Comparison of ENCODE assay signal across 1 cellular context in genomic region chr22:31489632-31490495, GRCh38.
TF ChIP-seq lines count a peak whose summit lies in the region.

Gene EIF4ENIF1 (minus strand): TSS chr22:31489842. CDS start chr22:31488718, 1,124 bp downstream.

TF ChIP-seq in HepG2, 621 proteins besides CTCF, POLR2A, EP300 and RAD21 (continued from another document and continues in another):
- TF ChIP-seq ZBTB3 (CRISPR knock-in tag; IDR thresholded peaks at IDR 0.05; ENCODE audit: borderline replicate concordance, low read depth) (no peak; the same call in 1 of the 2 replicates), CENPX (CRISPR knock-in tag; IDR thresholded peaks at IDR 0.05) (no peak), AKNA (CRISPR knock-in tag; IDR thresholded peaks at IDR 0.05; ENCODE audit: borderline replicate concordance) (no peak), MED13 (CRISPR knock-in tag; IDR thresholded peaks at IDR 0.05) (no peak), ZNF891 (CRISPR knock-in tag; IDR thresholded peaks at IDR 0.05) (peak; percentile 62), ZNF670 (CRISPR knock-in tag; IDR thresholded peaks at IDR 0.05; ENCODE audit: borderline replicate concordance) (no peak), MEIS2 (CRISPR knock-in tag; IDR thresholded peaks at IDR 0.05) (no peak), ZNF780A (CRISPR knock-in tag; IDR thresholded peaks at IDR 0.05) (no peak; the same call in 1 of the 2 replicates), ZNF276 (CRISPR knock-in tag; IDR thresholded peaks at IDR 0.05; ENCODE audit: low read depth) (no peak), GATAD2A (CRISPR knock-in tag; IDR thresholded peaks at IDR 0.05) (no peak), SATB2 (CRISPR knock-in tag; IDR thresholded peaks at IDR 0.05) (no peak), ZNF432 (CRISPR knock-in tag; IDR thresholded peaks at IDR 0.05; ENCODE audit: borderline replicate concordance) (no peak), MAF1 (CRISPR knock-in tag; IDR thresholded peaks at IDR 0.05; ENCODE audit: borderline replicate concordance) (no peak), KAT2B (IDR thresholded peaks at IDR 0.05; ENCODE audit: borderline replicate concordance, low read depth, low read length) (no peak), ZNF619 (CRISPR knock-in tag; IDR thresholded peaks at IDR 0.05) (peak; percentile 80; the same call in 1 of the 2 replicates), MATR3 (CRISPR knock-in tag; IDR thresholded peaks at IDR 0.05) (no peak), SMARCC2 (IDR thresholded peaks at IDR 0.05) (no peak), HOXA9 (CRISPR knock-in tag; IDR thresholded peaks at IDR 0.05; ENCODE audit: borderline replicate concordance) (no peak), BHLHE40 (IDR thresholded peaks at IDR 0.05; ENCODE audit: low read length) (peak; percentile 5; the same call in 1 of the 2 replicates), PCBP2 (optimal IDR thresholded peaks at IDR 0.05; ENCODE audit: low read depth, low read length, poor library complexity, severe bottlenecking) (no peak), HNF4A (CRISPR knock-in tag; IDR thresholded peaks at IDR 0.05) (no peak), SALL2 (CRISPR knock-in tag; IDR thresholded peaks at IDR 0.05) (peak; percentile 72), ZFP37 (CRISPR knock-in tag; IDR thresholded peaks at IDR 0.05; ENCODE audit: borderline replicate concordance) (no peak), FOXO1 (CRISPR knock-in tag; IDR thresholded peaks at IDR 0.05) (0 out of 2 replicates have a peak, but pooled peaks have one; percentile 22), CEBPG (CRISPR knock-in tag; IDR thresholded peaks at IDR 0.05) (no peak), ZBTB1 (CRISPR knock-in tag; IDR thresholded peaks at IDR 0.05; ENCODE audit: borderline replicate concordance) (no peak), SRSF1 (optimal IDR thresholded peaks at IDR 0.05; ENCODE audit: low read depth, low read length) (no peak), STAT6 (CRISPR knock-in tag; IDR thresholded peaks at IDR 0.05; ENCODE audit: borderline replicate concordance) (no peak), KLF9 (CRISPR knock-in tag; IDR thresholded peaks at IDR 0.05; ENCODE audit: low read depth) (no peak), ZBTB39 (CRISPR knock-in tag; IDR thresholded peaks at IDR 0.05) (no peak), MIER2 (CRISPR knock-in tag; IDR thresholded peaks at IDR 0.05) (no peak), ZNF205 (CRISPR knock-in tag; IDR thresholded peaks at IDR 0.05) (no peak; the same call in 1 of the 2 replicates), HOXD1 (CRISPR knock-in tag; IDR thresholded peaks at IDR 0.05) (0 out of 2 replicates have a peak, but pooled peaks have one; percentile 9), GATA4 (IDR thresholded peaks at IDR 0.05; ENCODE audit: borderline replicate concordance, low read depth) (peak; percentile 66; the same call in 1 of the 2 replicates), ZNF792 (CRISPR knock-in tag; IDR thresholded peaks at IDR 0.05) (no peak)
- TF ChIP-seq, protein P1, sequence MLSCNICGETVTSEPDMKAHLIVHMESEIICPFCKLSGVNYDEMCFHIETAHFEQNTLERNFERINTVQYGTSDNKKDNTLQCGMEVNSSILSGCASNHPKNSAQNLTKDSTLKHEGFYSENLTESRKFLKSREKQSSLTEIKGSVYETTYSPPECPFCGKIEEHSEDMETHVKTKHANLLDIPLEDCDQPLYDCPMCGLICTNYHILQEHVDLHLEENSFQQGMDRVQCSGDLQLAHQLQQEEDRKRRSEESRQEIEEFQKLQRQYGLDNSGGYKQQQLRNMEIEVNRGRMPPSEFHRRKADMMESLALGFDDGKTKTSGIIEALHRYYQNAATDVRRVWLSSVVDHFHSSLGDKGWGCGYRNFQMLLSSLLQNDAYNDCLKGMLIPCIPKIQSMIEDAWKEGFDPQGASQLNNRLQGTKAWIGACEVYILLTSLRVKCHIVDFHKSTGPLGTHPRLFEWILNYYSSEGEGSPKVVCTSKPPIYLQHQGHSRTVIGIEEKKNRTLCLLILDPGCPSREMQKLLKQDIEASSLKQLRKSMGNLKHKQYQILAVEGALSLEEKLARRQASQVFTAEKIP (CRISPR knock-in tag; IDR thresholded peaks at IDR 0.05; ENCODE audit: borderline replicate concordance): no peak
- TF ChIP-seq, protein P2, sequence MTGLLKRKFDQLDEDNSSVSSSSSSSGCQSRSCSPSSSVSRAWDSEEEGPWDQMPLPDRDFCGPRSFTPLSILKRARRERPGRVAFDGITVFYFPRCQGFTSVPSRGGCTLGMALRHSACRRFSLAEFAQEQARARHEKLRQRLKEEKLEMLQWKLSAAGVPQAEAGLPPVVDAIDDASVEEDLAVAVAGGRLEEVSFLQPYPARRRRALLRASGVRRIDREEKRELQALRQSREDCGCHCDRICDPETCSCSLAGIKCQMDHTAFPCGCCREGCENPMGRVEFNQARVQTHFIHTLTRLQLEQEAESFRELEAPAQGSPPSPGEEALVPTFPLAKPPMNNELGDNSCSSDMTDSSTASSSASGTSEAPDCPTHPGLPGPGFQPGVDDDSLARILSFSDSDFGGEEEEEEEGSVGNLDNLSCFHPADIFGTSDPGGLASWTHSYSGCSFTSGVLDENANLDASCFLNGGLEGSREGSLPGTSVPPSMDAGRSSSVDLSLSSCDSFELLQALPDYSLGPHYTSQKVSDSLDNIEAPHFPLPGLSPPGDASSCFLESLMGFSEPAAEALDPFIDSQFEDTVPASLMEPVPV (CRISPR knock-in tag; IDR thresholded peaks at IDR 0.05): no peak; the same call in 1 of the 2 replicates
- TF ChIP-seq, protein P3, sequence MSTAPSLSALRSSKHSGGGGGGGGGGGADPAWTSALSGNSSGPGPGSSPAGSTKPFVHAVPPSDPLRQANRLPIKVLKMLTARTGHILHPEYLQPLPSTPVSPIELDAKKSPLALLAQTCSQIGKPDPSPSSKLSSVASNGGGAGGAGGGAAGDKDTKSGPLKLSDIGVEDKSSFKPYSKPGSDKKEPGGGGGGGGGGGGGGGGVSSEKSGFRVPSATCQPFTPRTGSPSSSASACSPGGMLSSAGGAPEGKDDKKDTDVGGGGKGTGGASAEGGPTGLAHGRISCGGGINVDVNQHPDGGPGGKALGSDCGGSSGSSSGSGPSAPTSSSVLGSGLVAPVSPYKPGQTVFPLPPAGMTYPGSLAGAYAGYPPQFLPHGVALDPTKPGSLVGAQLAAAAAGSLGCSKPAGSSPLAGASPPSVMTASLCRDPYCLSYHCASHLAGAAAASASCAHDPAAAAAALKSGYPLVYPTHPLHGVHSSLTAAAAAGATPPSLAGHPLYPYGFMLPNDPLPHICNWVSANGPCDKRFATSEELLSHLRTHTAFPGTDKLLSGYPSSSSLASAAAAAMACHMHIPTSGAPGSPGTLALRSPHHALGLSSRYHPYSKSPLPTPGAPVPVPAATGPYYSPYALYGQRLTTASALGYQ (CRISPR knock-in tag; IDR thresholded peaks at IDR 0.05): no peak
- TF ChIP-seq, protein P4, sequence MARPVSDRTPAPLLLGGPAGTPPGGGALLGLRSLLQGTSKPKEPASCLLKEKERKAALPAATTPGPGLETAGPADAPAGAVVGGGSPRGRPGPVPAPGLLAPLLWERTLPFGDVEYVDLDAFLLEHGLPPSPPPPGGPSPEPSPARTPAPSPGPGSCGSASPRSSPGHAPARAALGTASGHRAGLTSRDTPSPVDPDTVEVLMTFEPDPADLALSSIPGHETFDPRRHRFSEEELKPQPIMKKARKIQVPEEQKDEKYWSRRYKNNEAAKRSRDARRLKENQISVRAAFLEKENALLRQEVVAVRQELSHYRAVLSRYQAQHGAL (CRISPR knock-in tag; IDR thresholded peaks at IDR 0.05; ENCODE audit: not compliant biosample characterization): no peak
- TF ChIP-seq, protein P5, sequence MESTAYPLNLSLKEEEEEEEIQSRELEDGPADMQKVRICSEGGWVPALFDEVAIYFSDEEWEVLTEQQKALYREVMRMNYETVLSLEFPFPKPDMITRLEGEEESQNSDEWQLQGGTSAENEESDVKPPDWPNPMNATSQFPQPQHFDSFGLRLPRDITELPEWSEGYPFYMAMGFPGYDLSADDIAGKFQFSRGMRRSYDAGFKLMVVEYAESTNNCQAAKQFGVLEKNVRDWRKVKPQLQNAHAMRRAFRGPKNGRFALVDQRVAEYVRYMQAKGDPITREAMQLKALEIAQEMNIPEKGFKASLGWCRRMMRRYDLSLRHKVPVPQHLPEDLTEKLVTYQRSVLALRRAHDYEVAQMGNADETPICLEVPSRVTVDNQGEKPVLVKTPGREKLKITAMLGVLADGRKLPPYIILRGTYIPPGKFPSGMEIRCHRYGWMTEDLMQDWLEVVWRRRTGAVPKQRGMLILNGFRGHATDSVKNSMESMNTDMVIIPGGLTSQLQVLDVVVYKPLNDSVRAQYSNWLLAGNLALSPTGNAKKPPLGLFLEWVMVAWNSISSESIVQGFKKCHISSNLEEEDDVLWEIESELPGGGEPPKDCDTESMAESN (CRISPR knock-in tag; conservative IDR thresholded peaks at IDR 0.05): peak; percentile 92
- TF ChIP-seq, protein P6, sequence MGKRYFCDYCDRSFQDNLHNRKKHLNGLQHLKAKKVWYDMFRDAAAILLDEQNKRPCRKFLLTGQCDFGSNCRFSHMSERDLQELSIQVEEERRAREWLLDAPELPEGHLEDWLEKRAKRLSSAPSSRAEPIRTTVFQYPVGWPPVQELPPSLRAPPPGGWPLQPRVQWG (CRISPR knock-in tag; IDR thresholded peaks at IDR 0.05; ENCODE audit: borderline replicate concordance, low read depth): no peak
